In the genomic region with DNA sequence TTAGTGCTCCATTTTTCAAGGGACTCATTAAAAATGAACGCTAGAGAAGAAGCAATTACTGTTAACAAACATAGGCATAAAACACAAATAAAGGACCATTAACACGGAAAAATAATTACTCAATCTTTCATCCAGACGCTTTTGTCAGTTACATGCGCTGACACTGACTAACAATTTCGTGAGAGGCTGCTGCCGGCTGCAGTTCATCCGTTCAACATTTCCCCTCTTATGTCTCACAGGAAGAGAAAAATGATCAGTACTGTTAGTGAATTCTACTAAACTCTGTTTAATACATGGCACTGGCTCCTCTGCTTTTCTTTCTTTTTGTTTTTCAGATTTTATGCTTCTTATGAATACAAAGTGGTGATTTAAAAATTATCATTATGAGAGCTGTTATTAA, we compare ENCODE assay signal across 20 cellular contexts.
DNase-seq lines count a peak whose midpoint lies in the region; TF ChIP-seq lines count a peak whose summit lies in the region.
"Had no signal": no experiment of that assay in that cellular context is flagged by ENCODE, and none has a peak within 500 bp of the region (broad histone marks: within the 10 kb centered on the region; RNA-seq: fewer than 3 reads in every experiment).

No MANE protein-coding gene starts in this region.

- no peak overlapping the region for H3K27ac Mint-ChIP-seq in HFFc6
- no peak overlapping the region for H3K27ac Mint-ChIP-seq in osteocyte (ENCODE audit: unreplicated experiment)
- H3K27ac Mint-ChIP-seq: CD8-positive, alpha-beta T cell; T-cell had no signal

- DNase-seq in HFFc6 (no peak), NCI-H69 (lab: John Stamatoyannopoulos, UW) (peak; percentile 60), dermis blood vessel endothelial cell (peak; percentile 63), retina (peak; percentile 18), dedifferentiated amniotic fluid mesenchymal stem cell (ENCODE audit: extremely low spot score) (no peak), NCI-H82 (lab: John Stamatoyannopoulos, UW) (no peak), osteocyte (ENCODE audit: extremely low spot score, unreplicated experiment) (no peak)
- DNase-seq: AML-193; Caco-2; CD8-positive, alpha-beta T cell; GF-D8; Karpas-422; NCI-H1092 treated with DMSO at 0.1 percent for 48 hours; NCI-H1694 treated with DMSO at 0.1 percent for 48 hours; NCI-H2171; NCI-H345; NCI-H524; Right ventricle myocardium superior; RPMI8226; T-cell had no signal

- H3K9me3 Mint-ChIP-seq in HFFc6, result peaks cover 16% of the 10 kb centered on the region
- H3K9me3 Mint-ChIP-seq in osteocyte (ENCODE audit: unreplicated experiment), result peaks cover 12% of the 10 kb centered on the region

- TF ChIP-seq CTCF in HFFc6 (IDR thresholded peaks at IDR 0.05) (no peak), osteocyte (IDR thresholded peaks at IDR 0.05) (no peak)

- H3K4me3 Mint-ChIP-seq in HFFc6 (peak overlapping the region; percentile 57; the same call in 1 of the 2 replicates), osteocyte (ENCODE audit: unreplicated experiment) (no peak overlapping the region)
- H3K4me3 Mint-ChIP-seq: CD8-positive, alpha-beta T cell; T-cell had no signal

- H3K36me3 Mint-ChIP-seq in HFFc6 (ENCODE audit: low read depth) (peaks cover 6% of the 10 kb centered on the region; the same call in 1 of the 2 replicates), osteocyte (ENCODE audit: unreplicated experiment) (peaks cover 2% of the 10 kb centered on the region)
- H3K36me3 Mint-ChIP-seq: CD8-positive, alpha-beta T cell; T-cell had no signal

- no peaks in the 10 kb centered on the region; the same call in 1 of the 2 replicates for H3K4me1 Mint-ChIP-seq in HFFc6 (ENCODE audit: low read depth)
- H3K4me1 Mint-ChIP-seq in osteocyte (ENCODE audit: unreplicated experiment), result peaks cover 17% of the 10 kb centered on the region
- H3K4me1 Mint-ChIP-seq: T-cell had no signal

- H3K27me3 Mint-ChIP-seq in HFFc6 (ENCODE audit: insufficient read depth) (no peaks in the 10 kb centered on the region), osteocyte (ENCODE audit: unreplicated experiment) (no peaks in the 10 kb centered on the region)
- H3K27me3 Mint-ChIP-seq: T-cell had no signal

Comparison
In these comparisons a context has a peak if more than half of its experiments do, and no peak if none do; other contexts are left out.
1. DNase-seq: peak in NCI-H69 (single experiment), dermis blood vessel endothelial cell (single experiment) and retina (single experiment); none in HFFc6 (single experiment), dedifferentiated amniotic fluid mesenchymal stem cell (single experiment), NCI-H82 (single experiment) and osteocyte (single experiment).